13 cellular contexts compared by ENCODE assay signal in the genomic region with DNA sequence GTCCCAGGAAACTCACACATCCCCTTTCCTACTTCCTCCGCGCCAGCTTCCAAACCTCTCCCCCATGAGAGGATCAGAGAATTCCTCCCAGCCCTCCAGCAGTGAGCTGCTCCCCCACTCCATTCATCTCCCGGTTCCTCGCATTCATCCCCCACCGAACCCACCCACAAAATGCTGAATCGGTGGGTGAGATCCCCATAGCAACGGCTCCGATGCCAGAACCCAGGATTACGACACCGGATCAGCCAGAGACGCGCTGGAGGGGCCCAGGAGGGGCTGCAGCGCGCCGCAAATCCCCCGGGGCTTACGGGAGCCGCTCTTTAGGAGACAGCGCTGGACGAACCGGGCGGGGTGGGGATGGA.
DNase-seq lines count a peak whose midpoint lies in the region; ATAC-seq and TF ChIP-seq lines count a peak whose summit lies in the region.
"Had no signal": no experiment of that assay in that cellular context is flagged by ENCODE, and none has a peak within 500 bp of the region (broad histone marks: within the 10 kb centered on the region; RNA-seq: fewer than 3 reads in every experiment).

No MANE protein-coding gene starts in this region.

- H3K27me3 ChIP-seq in HL-60 (ENCODE audit: insufficient read depth, poor library complexity, severe bottlenecking) (peaks cover 14% of the 10 kb centered on the region), Caco-2 (replicated peaks; ENCODE audit: control insufficient read depth, insufficient read depth, low read length) (no peaks in the 10 kb centered on the region)

- H3K4me1 Mint-ChIP-seq in progenitor cell of endocrine pancreas (ENCODE audit: low read depth): no peaks in the 10 kb centered on the region
- H3K4me1 Mint-ChIP-seq in Caco-2 (ENCODE audit: low read depth, unreplicated experiment): no peaks in the 10 kb centered on the region
- H3K4me1 Mint-ChIP-seq: activated naive CD8-positive, alpha-beta T cell treated with anti-CD3 and anti-CD28 coated beads, Interleukin-2, amount 10 ng/mL, durations not matched to agents 7 days and 5 days had no signal

- no peaks in the 10 kb centered on the region for H3K36me3 Mint-ChIP-seq in progenitor cell of endocrine pancreas (ENCODE audit: insufficient read depth)
- H3K36me3 Mint-ChIP-seq in Caco-2 (ENCODE audit: insufficient read depth, unreplicated experiment): no peaks in the 10 kb centered on the region
- H3K36me3 Mint-ChIP-seq: activated naive CD8-positive, alpha-beta T cell treated with anti-CD3 and anti-CD28 coated beads, Interleukin-2, amount 10 ng/mL, durations not matched to agents 7 days and 5 days had no signal

- DNase-seq in HL-60 (ENCODE audit: low read depth in 1 of 2, low spot score in 1 of 2) (no peak), SK-N-MC (ENCODE audit: low read depth, low spot score) (peak; percentile 18), hippocampal formation (lab: John Stamatoyannopoulos, UW) (peak; percentile 21 to 33), progenitor cell of endocrine pancreas (ENCODE audit: low spot score, unreplicated experiment) (no peak), NCI-H187 treated with DMSO at 0.1 percent for 48 hours (lab: John Stamatoyannopoulos, UW) (no peak), Caco-2 (no peak)
- no peak for DNase-seq in effector CD8-positive, alpha-beta T cell (lab: John Stamatoyannopoulos, UW)
- DNase-seq: GDM1 had no signal

- no TSS peak for BruUV-seq in Caco-2 (replicated peaks; lab: Mats Ljungman, UMichigan)

- H3K9me3 ChIP-seq in SK-N-MC (ENCODE audit: low read depth, low read length): no peaks in the 10 kb centered on the region
- 0 out of 2 replicates have a peak, but pooled peaks cover 4% of the 10 kb centered on the region for H3K9me3 ChIP-seq in Caco-2

- H3K27me3 Mint-ChIP-seq in progenitor cell of endocrine pancreas: peaks cover 51% of the 10 kb centered on the region
- peaks cover 1% of the 10 kb centered on the region for H3K27me3 Mint-ChIP-seq in Caco-2 (ENCODE audit: insufficient read depth, unreplicated experiment)

- no peak overlapping the region for H3K27ac ChIP-seq in HL-60 (replicated peaks)
- H3K27ac ChIP-seq in SK-N-MC: no peak overlapping the region
- H3K27ac ChIP-seq: KMS-11 had no signal

- intact Hi-C loops in Caco-2 (cut with micrococcal nuclease; ENCODE audit: unreplicated experiment): no loop called here

- peak overlapping the region; percentile 17 for H3K4me3 Mint-ChIP-seq in progenitor cell of endocrine pancreas (ENCODE audit: low read depth)
- no peak overlapping the region for H3K4me3 Mint-ChIP-seq in Caco-2 (ENCODE audit: unreplicated experiment)
- H3K4me3 Mint-ChIP-seq: activated B cell treated with CpG ODN at 0.5 μM for 24 hours; activated naive CD8-positive, alpha-beta T cell treated with anti-CD3 and anti-CD28 coated beads, Interleukin-2, amount 10 ng/mL, durations not matched to agents 7 days and 5 days had no signal

- H3K4me3 ChIP-seq in HL-60 (replicated peaks; ENCODE audit: insufficient read depth, low read length) (peak overlapping the region; percentile 12; the same call in 1 of the 2 replicates), SK-N-MC (peak overlapping the region; percentile 67), Caco-2 (ENCODE audit: low read depth, low read length) (no peak overlapping the region)

- ATAC-seq in GM21390 (IDR thresholded peaks at IDR 0.05; ENCODE audit: unreplicated experiment): no peak
- ATAC-seq: esophagus mucosa had no signal

- CTCF ChIA-PET in Caco-2 (lab: Charles Lee): no interaction called here

- H3K9me3 Mint-ChIP-seq in progenitor cell of endocrine pancreas (ENCODE audit: low read depth) (no peaks in the 10 kb centered on the region), Caco-2 (ENCODE audit: unreplicated experiment) (no peaks in the 10 kb centered on the region)
- H3K9me3 Mint-ChIP-seq: activated B cell treated with CpG ODN at 0.5 μM for 24 hours; activated naive CD8-positive, alpha-beta T cell treated with anti-CD3 and anti-CD28 coated beads, Interleukin-2, amount 10 ng/mL, durations not matched to agents 7 days and 5 days had no signal

- no peak for TF ChIP-seq CTCF in HL-60 (IDR thresholded peaks at IDR 0.05; ENCODE audit: insufficient read depth, low read length)
- TF ChIP-seq CTCF in progenitor cell of endocrine pancreas (IDR thresholded peaks at IDR 0.05; ENCODE audit: unreplicated experiment): no peak
- no peak for TF ChIP-seq CTCF in Caco-2 (IDR thresholded peaks at IDR 0.05; ENCODE audit: insufficient read depth in 1 of 2, low read depth in 1 of 2, low read length in 1 of 2, severe bottlenecking in 1 of 2, unreplicated experiment in 1 of 2)

- POLR2A ChIA-PET in Caco-2 (lab: Charles Lee): no interaction called here

- H3K36me3 ChIP-seq in SK-N-MC (ENCODE audit: insufficient read depth, low read length) (no peaks in the 10 kb centered on the region), Caco-2 (ENCODE audit: control insufficient read depth, insufficient read depth, low read length) (no peaks in the 10 kb centered on the region)

- H3K27ac Mint-ChIP-seq in progenitor cell of endocrine pancreas: no peak overlapping the region
- no peak overlapping the region for H3K27ac Mint-ChIP-seq in Caco-2 (ENCODE audit: unreplicated experiment)
- H3K27ac Mint-ChIP-seq: activated B cell treated with CpG ODN at 0.5 μM for 24 hours; activated naive CD8-positive, alpha-beta T cell treated with anti-CD3 and anti-CD28 coated beads, Interleukin-2, amount 10 ng/mL, durations not matched to agents 7 days and 5 days had no signal

- peaks cover 8% of the 10 kb centered on the region for H3K4me1 ChIP-seq in Caco-2

- no peak overlapping the region for H3K9ac ChIP-seq in SK-N-MC (ENCODE audit: insufficient read length)
- H3K9ac ChIP-seq: KMS-11 had no signal

Comparison
In these comparisons a context has a peak if more than half of its experiments do, and no peak if none do; other contexts are left out.
1. DNase-seq: peak in SK-N-MC (single experiment) and hippocampal formation (2 of 2); none in HL-60 (0 of 2), progenitor cell of endocrine pancreas (single experiment), effector CD8-positive, alpha-beta T cell (single experiment), NCI-H187 treated with DMSO at 0.1 percent for 48 hours (single experiment) and Caco-2 (0 of 2).